ENCODE assay signal across 10 cellular contexts in genomic region chr14:99268776-99269510, GRCh38. TPM values are rescaled to one million over a fixed set of nuclear protein-coding genes. Genes with fewer than 3 reads are reported as not detected.
DNase-seq lines count a peak whose midpoint lies in the region; ATAC-seq, FAIRE-seq and TF ChIP-seq lines count a peak whose summit lies in the region.
"Had no signal": no experiment of that assay in that cellular context is flagged by ENCODE, and none has a peak within 500 bp of the region (broad histone marks: within the 10 kb centered on the region; RNA-seq: fewer than 3 reads in every experiment).

No MANE protein-coding gene starts in this region.

- peaks cover 79% of the 10 kb centered on the region for H3K36me3 Mint-ChIP-seq in CD4-positive, alpha-beta T cell (ENCODE audit: low read depth)
- peaks cover 25% of the 10 kb centered on the region for H3K36me3 Mint-ChIP-seq in activated naive CD8-positive, alpha-beta T cell treated with anti-CD3 and anti-CD28 coated beads, Interleukin-2, amount 50 U/mL, for 24 hours (ENCODE audit: low read depth)

- no peak overlapping the region for H2AFZ ChIP-seq in Loucy (ENCODE audit: low read length)

- no peaks in the 10 kb centered on the region for H3K9me3 ChIP-seq in CD4-positive, alpha-beta T cell (ENCODE audit: control insufficient read depth, low read length)
- H3K9me3 ChIP-seq in Loucy (ENCODE audit: insufficient read depth, low read depth, low read length) (no peaks in the 10 kb centered on the region), mucosa of stomach (ENCODE audit: control insufficient read depth, low read length) (no peaks in the 10 kb centered on the region)

- peaks cover 47% of the 10 kb centered on the region for H4K20me1 ChIP-seq in Loucy (ENCODE audit: insufficient read depth, low read length, poor library complexity, severe bottlenecking)

- no peaks in the 10 kb centered on the region for H3K9me2 ChIP-seq in Loucy (replicated peaks; ENCODE audit: low read depth, low read length)

- H3F3A ChIP-seq in Loucy (ENCODE audit: low read depth), result no peaks in the 10 kb centered on the region

- no peaks in the 10 kb centered on the region for H3K36me3 ChIP-seq in Loucy (ENCODE audit: insufficient read depth, low read length)
- H3K36me3 ChIP-seq in mucosa of stomach (ENCODE audit: control insufficient read depth, insufficient read depth, low read length), result no peaks in the 10 kb centered on the region
- H3K36me3 ChIP-seq: WERI-Rb-1 had no signal

- no peak for FAIRE-seq in HTR-8/SVneo (lab: Jason Lieb, UNC)

- H3K9ac ChIP-seq in Loucy (ENCODE audit: low read depth, low read length, poor library complexity, severe bottlenecking) (peak overlapping the region; percentile 82), mucosa of stomach (ENCODE audit: low read length) (peak overlapping the region; percentile 13)

- H3K4me1 ChIP-seq in Loucy (ENCODE audit: insufficient read depth, low read length, poor library complexity, severe bottlenecking) (peaks cover 61% of the 10 kb centered on the region), mucosa of stomach (ENCODE audit: control insufficient read depth, insufficient read depth, low read length) (peaks cover 15% of the 10 kb centered on the region)

- peak overlapping the region; percentile 94 for H3K4me2 ChIP-seq in Loucy (ENCODE audit: low read depth, low read length, poor library complexity, severe bottlenecking)

- POLR2A ChIA-PET in CD4-positive, alpha-beta T cell (lab: Charles Lee), result interaction anchor here (0.6 to 64.5 kb wide), 21 partner anchors 7 to 1666 kb away, joined by 3 to 4389 read pairs (median 5); no protein-coding TSS in a partner anchor

- peaks cover 5% of the 10 kb centered on the region for H3K27me3 Mint-ChIP-seq in CD4-positive, alpha-beta T cell
- H3K27me3 Mint-ChIP-seq in activated naive CD8-positive, alpha-beta T cell treated with anti-CD3 and anti-CD28 coated beads, Interleukin-2, amount 50 U/mL, for 24 hours, result peaks cover 4% of the 10 kb centered on the region

- CTCF ChIA-PET in CD4-positive, alpha-beta T cell (lab: Charles Lee), result interaction anchor here (1.0 to 11.0 kb wide), 7 partner anchors 8 to 1290 kb away, joined by 3 to 179 read pairs (median 17); no protein-coding TSS in a partner anchor

- peaks cover 78% of the 10 kb centered on the region for H3K79me2 ChIP-seq in Loucy (ENCODE audit: insufficient read depth, low read length)

- no peaks in the 10 kb centered on the region for H3K27me3 ChIP-seq in CD4-positive, alpha-beta T cell (ENCODE audit: control insufficient read depth, insufficient read depth, low read length)
- H3K27me3 ChIP-seq in Loucy (ENCODE audit: insufficient read depth, low read length, poor library complexity, severe bottlenecking) (no peaks in the 10 kb centered on the region), mucosa of stomach (ENCODE audit: control insufficient read depth, insufficient read depth, low read length) (peaks cover 29% of the 10 kb centered on the region)

- H3K4me3 ChIP-seq in Loucy (ENCODE audit: low read length, poor library complexity, severe bottlenecking) (peak overlapping the region; percentile 80), mucosa of stomach (ENCODE audit: low read length) (no peak overlapping the region)

- H3K9me3 Mint-ChIP-seq in CD4-positive, alpha-beta T cell, result no peaks in the 10 kb centered on the region
- no peaks in the 10 kb centered on the region for H3K9me3 Mint-ChIP-seq in activated naive CD8-positive, alpha-beta T cell treated with anti-CD3 and anti-CD28 coated beads, Interleukin-2, amount 50 U/mL, for 24 hours

- intact Hi-C loops in CD4-positive, alpha-beta T cell (cut with DNase I, micrococcal nuclease), result loop anchor here (5.0 to 10.0 kb wide), 6 partner anchors 37 to 1277 kb away; no protein-coding TSS in a partner anchor

- ATAC-seq in CD4-positive, alpha-beta T cell (ENCODE audit: poor library complexity), result no peak
- no peak for ATAC-seq in activated naive CD8-positive, alpha-beta T cell treated with anti-CD3 and anti-CD28 coated beads, Interleukin-2, amount 50 U/mL, for 24 hours

- no peak for TF ChIP-seq CTCF in CD4-positive, alpha-beta T cell (IDR thresholded peaks at IDR 0.05)
- no peak for TF ChIP-seq CTCF in Loucy (conservative IDR thresholded peaks at IDR 0.05; ENCODE audit: low read length)

- peak overlapping the region; percentile 73 for H3K27ac ChIP-seq in CD4-positive, alpha-beta T cell (ENCODE audit: low read depth, low read length)
- H3K27ac ChIP-seq: WERI-Rb-1 had no signal

- DNase-seq in CD4-positive, alpha-beta T cell, result peak in 1 of 10 experiments; percentile 49
- DNase-seq in activated naive CD8-positive, alpha-beta T cell treated with anti-CD3 and anti-CD28 coated beads, Interleukin-2, amount 50 U/mL, for 24 hours, result no peak
- no peak for DNase-seq in SW 1271 (lab: John Stamatoyannopoulos, UW)
- no peak for DNase-seq in DMS153 treated with DMSO at 0.1 percent for 48 hours (lab: John Stamatoyannopoulos, UW; ENCODE audit: unreplicated experiment)
- DNase-seq in HTR-8/SVneo (ENCODE audit: insufficient read length, low spot score), result no peak
- no peak for DNase-seq in NCI-H2227 treated with DMSO at 0.1 percent for 48 hours (lab: John Stamatoyannopoulos, UW)
- DNase-seq: effector CD4-positive, alpha-beta T cell; WERI-Rb-1 had no signal

- H3K4me3 Mint-ChIP-seq in CD4-positive, alpha-beta T cell, result peak overlapping the region; percentile 100
- H3K4me3 Mint-ChIP-seq in activated naive CD8-positive, alpha-beta T cell treated with anti-CD3 and anti-CD28 coated beads, Interleukin-2, amount 50 U/mL, for 24 hours, result peak overlapping the region; percentile 85

- peaks cover 52% of the 10 kb centered on the region for H3K4me1 Mint-ChIP-seq in CD4-positive, alpha-beta T cell (ENCODE audit: low read depth)
- peaks cover 61% of the 10 kb centered on the region for H3K4me1 Mint-ChIP-seq in activated naive CD8-positive, alpha-beta T cell treated with anti-CD3 and anti-CD28 coated beads, Interleukin-2, amount 50 U/mL, for 24 hours

- H3K27ac Mint-ChIP-seq in CD4-positive, alpha-beta T cell, result peak overlapping the region; percentile 99
- peak overlapping the region; percentile 94 for H3K27ac Mint-ChIP-seq in activated naive CD8-positive, alpha-beta T cell treated with anti-CD3 and anti-CD28 coated beads, Interleukin-2, amount 50 U/mL, for 24 hours

RNA-seq across cellular contexts. Expression of gene BCL11B, which starts 3.1 kb away (rescaled TPM):
- total RNA-seq in CD4-positive, alpha-beta T cell, result 100 to 1,000 TPM; 244 to 254 TPM
